8 cellular contexts compared by ENCODE assay signal in genomic region chr9:133731876-133732321, GRCh38. TPM values are rescaled to one million over a fixed set of nuclear protein-coding genes. Genes with fewer than 3 reads are reported as not detected.
DNase-seq lines count a peak whose midpoint lies in the region; TF ChIP-seq lines count a peak whose summit lies in the region.

No MANE protein-coding gene starts in this region.

- no peak overlapping the region for H3K27ac ChIP-seq in WERI-Rb-1
- H3K27ac ChIP-seq in esophagus squamous epithelium, result no peak overlapping the region

- no peak for TF ChIP-seq POLR2A in esophagus squamous epithelium (IDR thresholded peaks at IDR 0.05)

- WGBS in esophagus squamous epithelium, 2 donors, result 26 to 57% methylated on average over 3 to 10 of the region's 15 CpGs

- TF ChIP-seq CTCF in WERI-Rb-1 (IDR thresholded peaks at IDR 0.05; ENCODE audit: low read depth, low read length), result no peak
- no peak for TF ChIP-seq CTCF in esophagus squamous epithelium (IDR thresholded peaks at IDR 0.05)

- no peaks in the 10 kb centered on the region for H3K36me3 ChIP-seq in WERI-Rb-1
- H3K36me3 ChIP-seq in esophagus squamous epithelium, result no peaks in the 10 kb centered on the region

- H3K4me1 ChIP-seq in esophagus squamous epithelium, result no peaks in the 10 kb centered on the region

- H3K27me3 ChIP-seq in WERI-Rb-1 (ENCODE audit: insufficient read depth, low read depth, severe bottlenecking) (no peaks in the 10 kb centered on the region), esophagus squamous epithelium (peaks cover 0 to 34% (median 0%) of the 10 kb centered on the region in 4 donors)

- peak; percentile 40 for DNase-seq in EL
- DNase-seq in NCI-H146 treated with DMSO at 0.1 percent for 48 hours (lab: John Stamatoyannopoulos, UW; ENCODE audit: unreplicated experiment), result peak; percentile 42
- peak; percentile 77 for DNase-seq in WERI-Rb-1
- DNase-seq in lung microvascular endothelial cell (ENCODE audit: low read depth in 2 of 2), result peak; percentile 57 to 59
- DNase-seq in GM19238 (ENCODE audit: insufficient read length, low spot score), result no peak
- DNase-seq in stimulated activated naive CD4-positive, alpha-beta T cell treated with Interleukin-2 at 50 U/mL for 16 hours (lab: John Stamatoyannopoulos, UW), result no peak
- DNase-seq in esophagus squamous epithelium (lab: John Stamatoyannopoulos, UW), result no peak
- no peak for DNase-seq in effector CD4-positive, alpha-beta T cell

- H3K4me3 ChIP-seq in WERI-Rb-1 (ENCODE audit: low read depth, low read length), result no peak overlapping the region
- no peak overlapping the region for H3K4me3 ChIP-seq in esophagus squamous epithelium

- H3K9me3 ChIP-seq in WERI-Rb-1 (ENCODE audit: severe bottlenecking) (no peaks in the 10 kb centered on the region), esophagus squamous epithelium (no peaks in the 10 kb centered on the region)

- intact Hi-C loops in esophagus squamous epithelium (cut with DNase I), result loop anchor here (10.0 kb wide), 1 partner anchor 197 kb away; the partner anchor contains the start of gene ADAMTSL2

RNA-seq across cellular contexts. Expression of gene SARDH, which starts 6.3 kb away (rescaled TPM):
- 0.20 and 0.22 TPM in 2 replicates for total RNA-seq in lung microvascular endothelial cell
- under 1 TPM in 2 of 4 donors, not detected in 2; 0.26 to 0.57 TPM for total RNA-seq in esophagus squamous epithelium

Comparison
In these comparisons a context has a peak if more than half of its experiments do, and no peak if none do; other contexts are left out.
1. DNase-seq: peak in EL (single experiment), NCI-H146 treated with DMSO at 0.1 percent for 48 hours (single experiment), WERI-Rb-1 (single experiment) and lung microvascular endothelial cell (2 of 2); none in GM19238 (single experiment), stimulated activated naive CD4-positive, alpha-beta T cell treated with Interleukin-2 at 50 U/mL for 16 hours (single experiment), esophagus squamous epithelium (single experiment) and effector CD4-positive, alpha-beta T cell (single experiment).